ENCODE assay signal across 13 cellular contexts in genomic region chr2:188969236-188970032, GRCh38. TPM values are rescaled to one million over a fixed set of nuclear protein-coding genes. Genes with fewer than 3 reads are reported as not detected.
DNase-seq lines count a peak whose midpoint lies in the region; FAIRE-seq and TF ChIP-seq lines count a peak whose summit lies in the region.
"Had no signal": no experiment of that assay in that cellular context is flagged by ENCODE, and none has a peak within 500 bp of the region (broad histone marks: within the 10 kb centered on the region; RNA-seq: fewer than 3 reads in every experiment).

No MANE protein-coding gene starts in this region.

- H3K4me3 Mint-ChIP-seq in nephron = peak overlapping the region in 2 of 3 experiments; percentile 64 to 72
- H3K4me3 Mint-ChIP-seq in CD14-positive monocyte = no peak overlapping the region
- H3K4me3 Mint-ChIP-seq: GM23338 had no signal

- DNase-seq in HTR-8/SVneo (ENCODE audit: insufficient read length, low spot score) (peak; percentile 31), esophagus squamous epithelium (lab: John Stamatoyannopoulos, UW) (no peak), CD14-positive monocyte (ENCODE audit: low spot score) (no peak), Peyer's patch (no peak), ecto neural progenitor cell (ENCODE audit: low spot score) (no peak)
- no peak for DNase-seq in activated CD8-positive, alpha-beta memory T cell treated with anti-CD3 and anti-CD28 coated beads for 24 hours
- DNase-seq: ovary, testis had no signal

- no peak for FAIRE-seq in HTR-8/SVneo (lab: Jason Lieb, UNC)

- no peaks in the 10 kb centered on the region for H3K36me3 ChIP-seq in ACC112 (ENCODE audit: insufficient read depth, low read length)
- H3K36me3 ChIP-seq in esophagus squamous epithelium = no peaks in the 10 kb centered on the region
- H3K36me3 ChIP-seq in Peyer's patch = no peaks in the 10 kb centered on the region
- H3K36me3 ChIP-seq: BLaER1, ovary had no signal

- no peaks in the 10 kb centered on the region for H3K9me3 ChIP-seq in esophagus squamous epithelium
- no peaks in the 10 kb centered on the region for H3K9me3 ChIP-seq in Peyer's patch
- H3K9me3 ChIP-seq: BLaER1, ovary, testis had no signal

- intact Hi-C loops in esophagus squamous epithelium (cut with DNase I) (loop anchor here (10.0 kb wide), 1 partner anchor 445 kb away; no protein-coding TSS in a partner anchor), CD14-positive monocyte (cut with micrococcal nuclease) (no loop called here)

- H3K4me1 ChIP-seq in ACC112 (ENCODE audit: control insufficient read depth, insufficient read depth, low read length, unreplicated experiment) = peaks cover 53% of the 10 kb centered on the region
- H3K4me1 ChIP-seq in esophagus squamous epithelium = no peaks in the 10 kb centered on the region
- H3K4me1 ChIP-seq in Peyer's patch = no peaks in the 10 kb centered on the region
- H3K4me1 ChIP-seq: BLaER1, testis had no signal

- H3K9me3 Mint-ChIP-seq in nephron (no peaks in the 10 kb centered on the region), CD14-positive monocyte (peaks cover 0 to 4% (median 0%) of the 10 kb centered on the region in 7 donors)
- H3K9me3 Mint-ChIP-seq: GM23338 had no signal

- H2AFZ ChIP-seq in ACC112 (ENCODE audit: low read length, unreplicated experiment) = peak overlapping the region; percentile 69
- H2AFZ ChIP-seq: GM23338 had no signal

- H3K27ac ChIP-seq in ACC112 (ENCODE audit: low read depth, low read length) (peak overlapping the region; percentile 78), esophagus squamous epithelium (peak overlapping the region in 3 of 4 donors; percentile 26 to 46 (median 32)), Peyer's patch (peak overlapping the region in 2 of 4 donors; percentile 31 to 53)
- H3K27ac ChIP-seq: BLaER1, KMS-11 had no signal

- no peaks in the 10 kb centered on the region for H3K27me3 ChIP-seq in ACC112 (ENCODE audit: insufficient read depth, low read length)
- no peaks in the 10 kb centered on the region for H3K27me3 ChIP-seq in esophagus squamous epithelium
- H3K27me3 ChIP-seq in Peyer's patch = no peaks in the 10 kb centered on the region
- H3K27me3 ChIP-seq: BLaER1, ovary, testis had no signal

- TF ChIP-seq CTCF in esophagus squamous epithelium (IDR thresholded peaks at IDR 0.05) (no peak), nephron (IDR thresholded peaks at IDR 0.05; ENCODE audit: unreplicated experiment in 3 of 3) (no peak), CD14-positive monocyte (IDR thresholded peaks at IDR 0.05) (no peak), Peyer's patch (IDR thresholded peaks at IDR 0.05) (no peak)

- H3K27me3 Mint-ChIP-seq in nephron (ENCODE audit: low read depth) (no peaks in the 10 kb centered on the region), CD14-positive monocyte (ENCODE audit: low read depth in 3 of 3) (peaks cover 0 to 2% (median 0%) of the 10 kb centered on the region in 3 donors)

- H3K36me3 Mint-ChIP-seq in nephron (ENCODE audit: low read depth) = no peaks in the 10 kb centered on the region
- no peaks in the 10 kb centered on the region for H3K36me3 Mint-ChIP-seq in CD14-positive monocyte

- peaks cover 11% of the 10 kb centered on the region for H3K79me2 ChIP-seq in ACC112 (ENCODE audit: control insufficient read depth, insufficient read depth, low read length, unreplicated experiment)

- H3K27ac Mint-ChIP-seq in nephron = peak overlapping the region; percentile 89 to 100 (median 96)
- H3K27ac Mint-ChIP-seq in CD14-positive monocyte = no peak overlapping the region
- H3K27ac Mint-ChIP-seq: GM23338 had no signal

- WGBS in esophagus squamous epithelium, 2 donors = 47 to 67% methylated on average over 5 of the region's 5 CpGs

- H3K4me3 ChIP-seq in ACC112 (ENCODE audit: low read depth, low read length) (peak overlapping the region; percentile 67), esophagus squamous epithelium (no peak overlapping the region), Peyer's patch (no peak overlapping the region)
- H3K4me3 ChIP-seq: BLaER1, GM23338, ovary, testis had no signal

- H3K4me1 Mint-ChIP-seq in nephron = peaks cover 70% of the 10 kb centered on the region
- H3K4me1 Mint-ChIP-seq in CD14-positive monocyte = no peaks in the 10 kb centered on the region
- H3K4me1 Mint-ChIP-seq: GM23338 had no signal

- no peak for TF ChIP-seq POLR2A in esophagus squamous epithelium (IDR thresholded peaks at IDR 0.05)
- TF ChIP-seq POLR2A in Peyer's patch (IDR thresholded peaks at IDR 0.05) = no peak

RNA-seq across cellular contexts. Expression of gene COL3A1, which starts 4.7 kb away (rescaled TPM):
- 100 to 1,000 TPM in 1 of 4 donors, 10 to 100 TPM in 3; 14.9 to 119 (median 63.8) TPM for total RNA-seq in esophagus squamous epithelium
- polyA plus RNA-seq in CD14-positive monocyte = not detected
- 100 to 1,000 TPM in 1 of 4 donors, 10 to 100 TPM in 3; 33.9 to 317 (median 69.9) TPM for total RNA-seq in Peyer's patch

Comparison
In these comparisons a context has a peak if more than half of its experiments do, and no peak if none do; other contexts are left out.
1. H3K27ac Mint-ChIP-seq: peak in nephron (3 of 3); none in CD14-positive monocyte (0 of 7).
2. H3K4me3 Mint-ChIP-seq: peak in nephron (2 of 3); none in CD14-positive monocyte (0 of 2).